Comparison of ENCODE assay signal across 22 cellular contexts in genomic region chr3:58084166-58084565, GRCh38.
DNase-seq lines count a peak whose midpoint lies in the region; ATAC-seq and TF ChIP-seq lines count a peak whose summit lies in the region.
"Had no signal": no experiment of that assay in that cellular context is flagged by ENCODE, and none has a peak within 500 bp of the region (broad histone marks: within the 10 kb centered on the region; RNA-seq: fewer than 3 reads in every experiment).

No MANE protein-coding gene starts in this region.

- no peak overlapping the region for H2BK5ac ChIP-seq in mesenchymal stem cell (ENCODE audit: low read depth, low read length, poor library complexity, severe bottlenecking)

- no peak overlapping the region for H4K8ac ChIP-seq in mesenchymal stem cell (ENCODE audit: low read length)

- no peak overlapping the region for H3K27ac ChIP-seq in CD8-positive, alpha-beta T cell (ENCODE audit: low read depth, low read length)
- H3K27ac ChIP-seq in mesenchymal stem cell (ENCODE audit: low read length, poor library complexity, severe bottlenecking) (no peak overlapping the region), tibial nerve (peak overlapping the region in 2 of 4 donors; percentile 19 to 59)
- H3K27ac ChIP-seq: cardiac muscle cell, prostate gland had no signal

- 57% methylated on average over 3 of the region's 4 CpGs for WGBS in mesenchymal stem cell
- 60 to 62% methylated on average over 4 of the region's 4 CpGs for WGBS in tibial nerve, 2 donors

- CTCF ChIA-PET in CD8-positive, alpha-beta T cell (lab: Charles Lee): no interaction called here

- peaks cover 20% of the 10 kb centered on the region for H3K79me1 ChIP-seq in mesenchymal stem cell (replicated peaks; ENCODE audit: low read length, poor library complexity, severe bottlenecking)

- H2AFZ ChIP-seq in mesenchymal stem cell (ENCODE audit: low read depth, low read length): no peak overlapping the region

- POLR2A ChIA-PET in CD8-positive, alpha-beta T cell (lab: Charles Lee): no interaction called here

- TF ChIP-seq POLR2A in tibial nerve (IDR thresholded peaks at IDR 0.05): no peak

- H3K4me3 Mint-ChIP-seq in CD8-positive, alpha-beta T cell: no peak overlapping the region
- H3K4me3 Mint-ChIP-seq: HFFc6, nephron had no signal

- peaks cover 65% of the 10 kb centered on the region for H3K4me1 ChIP-seq in CD8-positive, alpha-beta T cell (ENCODE audit: insufficient read depth, low read length)
- H3K4me1 ChIP-seq in mesenchymal stem cell (ENCODE audit: control insufficient read depth, insufficient read depth, low read depth, low read length) (peaks cover 11% of the 10 kb centered on the region), tibial nerve (peaks cover 0 to 21% (median 4%) of the 10 kb centered on the region in 4 donors)
- H3K4me1 ChIP-seq: prostate gland had no signal

- no peaks in the 10 kb centered on the region for H3K27me3 Mint-ChIP-seq in CD8-positive, alpha-beta T cell (ENCODE audit: low read depth)

- no peak overlapping the region for H4K91ac ChIP-seq in mesenchymal stem cell (ENCODE audit: low read length)

- no peaks in the 10 kb centered on the region for H3K27me3 ChIP-seq in CD8-positive, alpha-beta T cell (ENCODE audit: insufficient read depth, low read length)
- H3K27me3 ChIP-seq in mesenchymal stem cell (ENCODE audit: control insufficient read depth in 1 of 2, insufficient read depth in 1 of 2, low read length in 2 of 2) (no peaks in the 10 kb centered on the region), tibial nerve (no peaks in the 10 kb centered on the region)
- H3K27me3 ChIP-seq: adrenal gland, cardiac muscle cell had no signal

- peak overlapping the region; percentile 92 for H3K27ac Mint-ChIP-seq in CD8-positive, alpha-beta T cell
- H3K27ac Mint-ChIP-seq: HFFc6, nephron had no signal

- H3K4me3 ChIP-seq in CD8-positive, alpha-beta T cell (ENCODE audit: low read depth, low read length): no peak overlapping the region
- no peak overlapping the region for H3K4me3 ChIP-seq in mesenchymal stem cell (ENCODE audit: insufficient read depth in 1 of 2, low read depth in 1 of 2, low read length in 2 of 2)
- no peak overlapping the region for H3K4me3 ChIP-seq in tibial nerve
- H3K4me3 ChIP-seq: adrenal gland, cardiac muscle cell, prostate gland had no signal

- no peaks in the 10 kb centered on the region for H3K9me3 ChIP-seq in CD8-positive, alpha-beta T cell (ENCODE audit: low read length)
- H3K9me3 ChIP-seq in mesenchymal stem cell (ENCODE audit: control insufficient read depth, low read length) (no peaks in the 10 kb centered on the region), tibial nerve (no peaks in the 10 kb centered on the region)
- H3K9me3 ChIP-seq: adrenal gland, prostate gland had no signal

- no peaks in the 10 kb centered on the region for H3K36me3 ChIP-seq in CD8-positive, alpha-beta T cell (ENCODE audit: insufficient read depth, low read length)
- H3K36me3 ChIP-seq in mesenchymal stem cell (ENCODE audit: control insufficient read depth in 1 of 2, insufficient read depth in 2 of 2, low read depth in 1 of 2, low read length in 2 of 2): peaks cover 15 to 42% of the 10 kb centered on the region in 2 experiments
- H3K36me3 ChIP-seq in tibial nerve: peaks cover 0 to 50% (median 6%) of the 10 kb centered on the region in 3 donors
- H3K36me3 ChIP-seq: cardiac muscle cell had no signal

- TF ChIP-seq EP300 in tibial nerve (IDR thresholded peaks at IDR 0.05): peak in 1 of 2 donors; percentile 41

- no peak overlapping the region for H3K9ac ChIP-seq in mesenchymal stem cell (ENCODE audit: low read length)

- ATAC-seq in CD8-positive, alpha-beta T cell: no peak
- ATAC-seq in HG02938 (IDR thresholded peaks at IDR 0.05; ENCODE audit: unreplicated experiment): no peak

- no peak overlapping the region for H2BK15ac ChIP-seq in mesenchymal stem cell (ENCODE audit: low read depth, poor library complexity, severe bottlenecking)

- no peak overlapping the region for H3K4me2 ChIP-seq in mesenchymal stem cell (ENCODE audit: low read length, poor library complexity, severe bottlenecking)

- no peak overlapping the region for H3K14ac ChIP-seq in mesenchymal stem cell (ENCODE audit: low read length in 2 of 2)

- H3K4ac ChIP-seq in mesenchymal stem cell (ENCODE audit: low read depth in 1 of 2, low read length in 2 of 2): no peak overlapping the region

- no peak overlapping the region for H3K18ac ChIP-seq in mesenchymal stem cell (ENCODE audit: low read depth in 1 of 2, low read length in 2 of 2)

- DNase-seq in CD8-positive, alpha-beta T cell: no peak
- DNase-seq in OCI-M1 (lab: John Stamatoyannopoulos, UW) (peak; percentile 76), dermis microvascular lymphatic vessel endothelial cell (ENCODE audit: low read depth in 2 of 2) (peak; percentile 56 to 97), mesenchymal stem cell (peak; percentile 40), HCEC 1CT (no peak), tibial nerve (ENCODE audit: low spot score in 2 of 2) (no peak), COLO668 (lab: John Stamatoyannopoulos, UW; ENCODE audit: unreplicated experiment) (no peak)
- DNase-seq: activated CD4-positive, alpha-beta T cell treated with anti-CD3 and anti-CD28 coated beads, Interleukin-2, amount 50 U/mL, for 1 hour; activated CD8-positive, alpha-beta memory T cell treated with anti-CD3 and anti-CD28 coated beads, Interleukin-2, amount 50 U/mL, for 48 hours; activated effector memory CD4-positive, alpha-beta T cell treated with Interleukin-2 at 50 U/mL for 16 hours; effector CD4-positive, alpha-beta T cell; head of caudate nucleus; HFFc6; Karpas-422; NCI-H2029 treated with DMSO at 0.1 percent for 48 hours; NCI-H446; RPMI8226 had no signal

- peaks cover 67% of the 10 kb centered on the region for H3K4me1 Mint-ChIP-seq in CD8-positive, alpha-beta T cell (ENCODE audit: low read depth)

- no peaks in the 10 kb centered on the region for H3K9me3 Mint-ChIP-seq in CD8-positive, alpha-beta T cell
- H3K9me3 Mint-ChIP-seq: HFFc6, nephron had no signal

- no peak overlapping the region for H2BK12ac ChIP-seq in mesenchymal stem cell (ENCODE audit: low read length in 2 of 2)

- no peak overlapping the region for H2AK5ac ChIP-seq in mesenchymal stem cell (ENCODE audit: low read length, severe bottlenecking)

- TF ChIP-seq CTCF in CD8-positive, alpha-beta T cell (IDR thresholded peaks at IDR 0.05): no peak
- TF ChIP-seq CTCF in tibial nerve (IDR thresholded peaks at IDR 0.05): no peak

- H3K23ac ChIP-seq in mesenchymal stem cell (ENCODE audit: low read length in 2 of 2): no peak overlapping the region

- peaks cover 26% of the 10 kb centered on the region for H3K36me3 Mint-ChIP-seq in CD8-positive, alpha-beta T cell

- intact Hi-C loops in CD8-positive, alpha-beta T cell (cut with DNase I, micrococcal nuclease): loop anchor here (5.0 kb wide), 2 partner anchors 47 to 77 kb away; partner anchors contain the start of gene FLNB (in 1 of the 2)

- no peak overlapping the region for H2BK120ac ChIP-seq in mesenchymal stem cell (ENCODE audit: low read depth, low read length)

Comparison
In these comparisons a context has a peak if more than half of its experiments do, and no peak if none do; other contexts are left out.
1. DNase-seq: peak in OCI-M1 (single experiment), dermis microvascular lymphatic vessel endothelial cell (2 of 2) and mesenchymal stem cell (single experiment); none in CD8-positive, alpha-beta T cell (0 of 7), HCEC 1CT (single experiment), tibial nerve (0 of 2) and COLO668 (single experiment).